Comparison of ENCODE assay signal across 1 cellular context in the genomic region with DNA sequence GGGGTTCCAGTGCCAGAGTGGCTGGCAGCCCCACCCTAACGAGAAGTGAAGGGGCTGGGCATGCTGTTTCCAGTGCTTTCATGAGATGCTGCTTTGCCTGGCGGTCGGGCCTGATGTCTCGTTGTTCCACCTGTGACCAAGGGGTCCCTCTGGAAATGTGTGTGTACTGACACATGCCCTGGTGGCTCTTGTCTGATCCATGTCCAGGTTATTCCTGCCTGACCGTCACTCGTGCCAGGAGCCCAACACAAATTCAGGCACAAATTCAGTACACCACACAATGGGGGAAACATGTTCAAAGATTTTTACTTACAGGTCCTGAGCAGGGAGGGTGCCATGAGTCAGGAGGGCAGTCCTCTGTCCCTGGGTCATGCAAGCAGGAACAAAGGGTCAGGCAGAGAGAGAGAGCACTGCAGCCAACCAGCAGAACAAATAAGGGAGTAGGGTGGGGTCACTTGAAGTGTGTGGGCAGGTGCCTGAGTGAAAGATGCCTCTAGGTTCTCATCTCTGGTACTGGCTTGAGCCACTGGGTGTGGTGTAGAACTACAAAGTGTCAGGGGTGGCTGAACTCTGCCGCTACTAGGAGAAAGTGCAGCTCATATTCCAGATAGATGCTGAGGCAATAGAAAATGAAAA.
TF ChIP-seq lines count a peak whose summit lies in the region.

No MANE protein-coding gene starts in this region.

TF ChIP-seq in HCT116, 20 proteins besides CTCF, POLR2A, EP300 and RAD21:
- TF ChIP-seq JUND (IDR thresholded peaks at IDR 0.05) (no peak), ELF1 (IDR thresholded peaks at IDR 0.05; ENCODE audit: borderline replicate concordance, low read depth) (no peak), EZH2 (IDR thresholded peaks at IDR 0.05) (no peak), SIN3A (IDR thresholded peaks at IDR 0.05; ENCODE audit: low read depth) (no peak)
